Comparison of ENCODE assay signal across 32 cellular contexts in genomic region chr21:45241357-45241756, GRCh38.
"Had no signal": no experiment of that assay in that cellular context is flagged by ENCODE, and none has a peak within 500 bp of the region (broad histone marks: within the 10 kb centered on the region; RNA-seq: fewer than 3 reads in every experiment).

No MANE protein-coding gene starts in this region.

- H3K27ac Mint-ChIP-seq: dendritic cell treated with granulocyte-macrophage colony-stimulating factor and Interleukin-4, amounts not matched to agents 40 ng/mL and 50 ng/mL, for 4 days; endodermal cell; mesothelial cell of epicardium; nephron; neural progenitor cell; stimulated activated naive CD8-positive, alpha-beta T cell treated with anti-CD3 and anti-CD28 coated beads, Interleukin-15, amount 100 ng/mL, for 72 hours; type B pancreatic cell had no signal

- H3K27ac ChIP-seq: colonic mucosa, epithelial cell of prostate, foreskin keratinocyte, gastroesophageal sphincter, heart left ventricle, hepatocyte, left lung, neural progenitor cell, pancreas, right lobe of liver, suprapubic skin, thyroid gland had no signal

- H3K27me3 ChIP-seq: heart left ventricle, hepatocyte, neural progenitor cell, right lobe of liver, thyroid gland had no signal

- H3K9me3 ChIP-seq: colonic mucosa, pancreas, suprapubic skin, thyroid gland had no signal

- H3K9ac ChIP-seq: neural progenitor cell had no signal

- H3K4me3 ChIP-seq: colonic mucosa, gastroesophageal sphincter, heart left ventricle, hepatocyte, left lung, mucosa of descending colon, neural progenitor cell, pancreas, right lobe of liver, suprapubic skin, thyroid gland had no signal

- H2AFZ ChIP-seq: hepatocyte, neural progenitor cell had no signal

- H3K36me3 ChIP-seq: colonic mucosa, gastroesophageal sphincter, heart left ventricle, left lung, neural progenitor cell, pancreas, right lobe of liver, suprapubic skin, thyroid gland had no signal

- H3K4me1 Mint-ChIP-seq: endodermal cell; mesothelial cell of epicardium; naive B cell; nephron; neural progenitor cell; stimulated activated naive CD8-positive, alpha-beta T cell treated with anti-CD3 and anti-CD28 coated beads, Interleukin-15, amount 100 ng/mL, for 72 hours had no signal

- H3K36me3 Mint-ChIP-seq: neural progenitor cell, type B pancreatic cell had no signal

- DNase-seq: colonic mucosa; effector CD8-positive, alpha-beta T cell; endodermal cell; foreskin keratinocyte; heart left ventricle; left cardiac atrium; left lung; mesenchymal stem cell; mucosa of descending colon; naive B cell; nucleus accumbens; pancreas; retina; right lobe of liver; small intestine; stimulated activated CD4-positive, alpha-beta T cell treated with anti-CD3 and anti-CD28 coated beads, Interleukin-12 subunit alpha, Interleukin-12 subunit beta, amount 100 ng/mL, for 4 hours; stimulated activated CD4-positive, alpha-beta T cell treated with anti-CD3 and anti-CD28 coated beads, Interleukin-1b, Interleukin-23, amount 100 ng/mL, for 48 hours; stimulated activated CD4-positive, alpha-beta T cell treated with anti-CD3 and anti-CD28 coated beads, Interleukin-4, amount 100 ng/mL, for 1 hour; stimulated activated CD8-positive, alpha-beta memory T cell treated with anti-CD3 and anti-CD28 coated beads, Interleukin-4, amount 100 ng/mL, for 48 hours; stimulated activated naive CD4-positive, alpha-beta T cell; stimulated activated naive CD8-positive, alpha-beta T cell treated with anti-CD3 and anti-CD28 coated beads, Interleukin-15, amount 100 ng/mL, for 72 hours; thyroid gland had no signal

- H3K4me1 ChIP-seq: colonic mucosa, foreskin keratinocyte, gastroesophageal sphincter, heart left ventricle, left lung, neural progenitor cell, pancreas, right lobe of liver, suprapubic skin, thyroid gland had no signal

- ATAC-seq: esophagus mucosa; foreskin keratinocyte; gastroesophageal sphincter; heart left ventricle; left cardiac atrium; left lung; mucosa of descending colon; pancreas; right lobe of liver; stimulated activated naive CD8-positive, alpha-beta T cell treated with anti-CD3 and anti-CD28 coated beads, Interleukin-15, amount 100 ng/mL, for 72 hours had no signal

- H3K4me2 ChIP-seq: hepatocyte, neural progenitor cell had no signal

- H3K4me3 Mint-ChIP-seq: dendritic cell treated with granulocyte-macrophage colony-stimulating factor and Interleukin-4, amounts not matched to agents 40 ng/mL and 50 ng/mL, for 4 days; endodermal cell; mesothelial cell of epicardium; naive B cell; nephron; neural progenitor cell; stimulated activated naive CD8-positive, alpha-beta T cell treated with anti-CD3 and anti-CD28 coated beads, Interleukin-15, amount 100 ng/mL, for 72 hours; type B pancreatic cell had no signal
